Comparison of ENCODE assay signal across 3 cellular contexts in genomic region chr2:216819055-216819454, GRCh38.
A peak's percentile ranks its signal among the peaks of the same experiment; 100 is the strongest.
TF ChIP-seq lines count a peak whose summit lies in the region.

No MANE protein-coding gene starts in this region.

TF ChIP-seq in liver, 16 proteins besides CTCF, POLR2A, EP300 and RAD21:
- TF ChIP-seq HNF4A (conservative IDR thresholded peaks at IDR 0.05) (peak; percentile 71 to 78), REST (IDR thresholded peaks at IDR 0.05) (no peak), EGR1 (IDR thresholded peaks at IDR 0.05; ENCODE audit: low read depth in 2 of 2) (no peak), JUND (IDR thresholded peaks at IDR 0.05) (no peak), FOXA1 (IDR thresholded peaks at IDR 0.05) (no peak), YY1 (IDR thresholded peaks at IDR 0.05) (peak; percentile 41), SP1 (IDR thresholded peaks at IDR 0.05) (peak; percentile 62), GABPA (IDR thresholded peaks at IDR 0.05 in 1 of 2, conservative IDR thresholded peaks at IDR 0.05 in 1 of 2) (no peak), RXRA (IDR thresholded peaks at IDR 0.05) (peak; percentile 25 to 72), FOXA2 (IDR thresholded peaks at IDR 0.05) (peak; percentile 18)
- TF ChIP-seq, protein P1, sequence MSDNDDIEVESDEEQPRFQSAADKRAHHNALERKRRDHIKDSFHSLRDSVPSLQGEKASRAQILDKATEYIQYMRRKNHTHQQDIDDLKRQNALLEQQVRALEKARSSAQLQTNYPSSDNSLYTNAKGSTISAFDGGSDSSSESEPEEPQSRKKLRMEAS (IDR thresholded peaks at IDR 0.05): peak; percentile 52

TF ChIP-seq in HepG2, 621 proteins besides CTCF, POLR2A, EP300 and RAD21:
- TF ChIP-seq SIN3A (IDR thresholded peaks at IDR 0.05; ENCODE audit: borderline replicate concordance, low read depth, low read length) (no peak), ZNF816 (CRISPR knock-in tag; IDR thresholded peaks at IDR 0.05; ENCODE audit: borderline replicate concordance) (no peak), ZNF329 (CRISPR knock-in tag; IDR thresholded peaks at IDR 0.05; ENCODE audit: low read depth) (no peak), HOXA9 (CRISPR knock-in tag; IDR thresholded peaks at IDR 0.05; ENCODE audit: borderline replicate concordance) (no peak), ZNF296 (CRISPR knock-in tag; conservative IDR thresholded peaks at IDR 0.05) (no peak), ZNF781 (CRISPR knock-in tag; IDR thresholded peaks at IDR 0.05; ENCODE audit: borderline replicate concordance, not compliant biosample characterization) (no peak), PTBP1 (IDR thresholded peaks at IDR 0.05; ENCODE audit: low read depth, low read length, poor library complexity, severe bottlenecking) (no peak), SMC3 (IDR thresholded peaks at IDR 0.05; ENCODE audit: low read length) (no peak), SNAI1 (CRISPR knock-in tag; IDR thresholded peaks at IDR 0.05; ENCODE audit: borderline replicate concordance) (no peak), MTA1 (CRISPR knock-in tag; IDR thresholded peaks at IDR 0.05; ENCODE audit: borderline replicate concordance) (no peak), ISX (CRISPR knock-in tag; conservative IDR thresholded peaks at IDR 0.05) (no peak), CBX5 (CRISPR knock-in tag; IDR thresholded peaks at IDR 0.05; ENCODE audit: borderline replicate concordance) (no peak), PITX1 (CRISPR knock-in tag; IDR thresholded peaks at IDR 0.05) (no peak), MEIS2 (CRISPR knock-in tag; IDR thresholded peaks at IDR 0.05) (no peak), TBP (CRISPR knock-in tag; IDR thresholded peaks at IDR 0.05) (no peak)
- TF ChIP-seq, protein P2, sequence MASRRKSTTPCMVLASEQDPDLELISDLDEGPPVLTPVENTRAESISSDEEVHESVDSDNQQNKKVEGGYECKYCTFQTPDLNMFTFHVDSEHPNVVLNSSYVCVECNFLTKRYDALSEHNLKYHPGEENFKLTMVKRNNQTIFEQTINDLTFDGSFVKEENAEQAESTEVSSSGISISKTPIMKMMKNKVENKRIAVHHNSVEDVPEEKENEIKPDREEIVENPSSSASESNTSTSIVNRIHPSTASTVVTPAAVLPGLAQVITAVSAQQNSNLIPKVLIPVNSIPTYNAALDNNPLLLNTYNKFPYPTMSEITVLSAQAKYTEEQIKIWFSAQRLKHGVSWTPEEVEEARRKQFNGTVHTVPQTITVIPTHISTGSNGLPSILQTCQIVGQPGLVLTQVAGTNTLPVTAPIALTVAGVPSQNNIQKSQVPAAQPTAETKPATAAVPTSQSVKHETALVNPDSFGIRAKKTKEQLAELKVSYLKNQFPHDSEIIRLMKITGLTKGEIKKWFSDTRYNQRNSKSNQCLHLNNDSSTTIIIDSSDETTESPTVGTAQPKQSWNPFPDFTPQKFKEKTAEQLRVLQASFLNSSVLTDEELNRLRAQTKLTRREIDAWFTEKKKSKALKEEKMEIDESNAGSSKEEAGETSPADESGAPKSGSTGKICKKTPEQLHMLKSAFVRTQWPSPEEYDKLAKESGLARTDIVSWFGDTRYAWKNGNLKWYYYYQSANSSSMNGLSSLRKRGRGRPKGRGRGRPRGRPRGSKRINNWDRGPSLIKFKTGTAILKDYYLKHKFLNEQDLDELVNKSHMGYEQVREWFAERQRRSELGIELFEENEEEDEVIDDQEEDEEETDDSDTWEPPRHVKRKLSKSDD (CRISPR knock-in tag; IDR thresholded peaks at IDR 0.05; ENCODE audit: low read depth): no peak
- TF ChIP-seq, protein P3, sequence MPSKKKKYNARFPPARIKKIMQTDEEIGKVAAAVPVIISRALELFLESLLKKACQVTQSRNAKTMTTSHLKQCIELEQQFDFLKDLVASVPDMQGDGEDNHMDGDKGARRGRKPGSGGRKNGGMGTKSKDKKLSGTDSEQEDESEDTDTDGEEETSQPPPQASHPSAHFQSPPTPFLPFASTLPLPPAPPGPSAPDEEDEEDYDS (CRISPR knock-in tag; IDR thresholded peaks at IDR 0.05): no peak
- TF ChIP-seq, protein P4, sequence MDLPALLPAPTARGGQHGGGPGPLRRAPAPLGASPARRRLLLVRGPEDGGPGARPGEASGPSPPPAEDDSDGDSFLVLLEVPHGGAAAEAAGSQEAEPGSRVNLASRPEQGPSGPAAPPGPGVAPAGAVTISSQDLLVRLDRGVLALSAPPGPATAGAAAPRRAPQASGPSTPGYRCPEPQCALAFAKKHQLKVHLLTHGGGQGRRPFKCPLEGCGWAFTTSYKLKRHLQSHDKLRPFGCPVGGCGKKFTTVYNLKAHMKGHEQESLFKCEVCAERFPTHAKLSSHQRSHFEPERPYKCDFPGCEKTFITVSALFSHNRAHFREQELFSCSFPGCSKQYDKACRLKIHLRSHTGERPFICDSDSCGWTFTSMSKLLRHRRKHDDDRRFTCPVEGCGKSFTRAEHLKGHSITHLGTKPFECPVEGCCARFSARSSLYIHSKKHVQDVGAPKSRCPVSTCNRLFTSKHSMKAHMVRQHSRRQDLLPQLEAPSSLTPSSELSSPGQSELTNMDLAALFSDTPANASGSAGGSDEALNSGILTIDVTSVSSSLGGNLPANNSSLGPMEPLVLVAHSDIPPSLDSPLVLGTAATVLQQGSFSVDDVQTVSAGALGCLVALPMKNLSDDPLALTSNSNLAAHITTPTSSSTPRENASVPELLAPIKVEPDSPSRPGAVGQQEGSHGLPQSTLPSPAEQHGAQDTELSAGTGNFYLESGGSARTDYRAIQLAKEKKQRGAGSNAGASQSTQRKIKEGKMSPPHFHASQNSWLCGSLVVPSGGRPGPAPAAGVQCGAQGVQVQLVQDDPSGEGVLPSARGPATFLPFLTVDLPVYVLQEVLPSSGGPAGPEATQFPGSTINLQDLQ (CRISPR knock-in tag; IDR thresholded peaks at IDR 0.05): no peak
- TF ChIP-seq, protein P5, sequence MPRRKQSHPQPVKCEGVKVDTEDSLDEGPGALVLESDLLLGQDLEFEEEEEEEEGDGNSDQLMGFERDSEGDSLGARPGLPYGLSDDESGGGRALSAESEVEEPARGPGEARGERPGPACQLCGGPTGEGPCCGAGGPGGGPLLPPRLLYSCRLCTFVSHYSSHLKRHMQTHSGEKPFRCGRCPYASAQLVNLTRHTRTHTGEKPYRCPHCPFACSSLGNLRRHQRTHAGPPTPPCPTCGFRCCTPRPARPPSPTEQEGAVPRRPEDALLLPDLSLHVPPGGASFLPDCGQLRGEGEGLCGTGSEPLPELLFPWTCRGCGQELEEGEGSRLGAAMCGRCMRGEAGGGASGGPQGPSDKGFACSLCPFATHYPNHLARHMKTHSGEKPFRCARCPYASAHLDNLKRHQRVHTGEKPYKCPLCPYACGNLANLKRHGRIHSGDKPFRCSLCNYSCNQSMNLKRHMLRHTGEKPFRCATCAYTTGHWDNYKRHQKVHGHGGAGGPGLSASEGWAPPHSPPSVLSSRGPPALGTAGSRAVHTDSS (CRISPR knock-in tag; conservative IDR thresholded peaks at IDR 0.05): no peak

TF ChIP-seq in K562, 482 proteins besides CTCF, POLR2A, EP300 and RAD21:
- TF ChIP-seq DMBX1 (CRISPR knock-in tag; IDR thresholded peaks at IDR 0.05; ENCODE audit: borderline replicate concordance): no peak
- no peak for TF ChIP-seq MAFF (IDR thresholded peaks at IDR 0.05; ENCODE audit: low read length)
- no peak for TF ChIP-seq MYNN (IDR thresholded peaks at IDR 0.05)
- TF ChIP-seq MYNN (CRISPR knock-in tag; IDR thresholded peaks at IDR 0.05): no peak
- TF ChIP-seq MTF1 (CRISPR knock-in tag; IDR thresholded peaks at IDR 0.05; ENCODE audit: borderline replicate concordance): no peak
- TF ChIP-seq, protein P6, sequence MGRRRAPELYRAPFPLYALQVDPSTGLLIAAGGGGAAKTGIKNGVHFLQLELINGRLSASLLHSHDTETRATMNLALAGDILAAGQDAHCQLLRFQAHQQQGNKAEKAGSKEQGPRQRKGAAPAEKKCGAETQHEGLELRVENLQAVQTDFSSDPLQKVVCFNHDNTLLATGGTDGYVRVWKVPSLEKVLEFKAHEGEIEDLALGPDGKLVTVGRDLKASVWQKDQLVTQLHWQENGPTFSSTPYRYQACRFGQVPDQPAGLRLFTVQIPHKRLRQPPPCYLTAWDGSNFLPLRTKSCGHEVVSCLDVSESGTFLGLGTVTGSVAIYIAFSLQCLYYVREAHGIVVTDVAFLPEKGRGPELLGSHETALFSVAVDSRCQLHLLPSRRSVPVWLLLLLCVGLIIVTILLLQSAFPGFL (CRISPR knock-in tag; IDR thresholded peaks at IDR 0.05): no peak
- TF ChIP-seq MTA3 (IDR thresholded peaks at IDR 0.05; ENCODE audit: borderline replicate concordance): no peak
- TF ChIP-seq DDX20 (tag; IDR thresholded peaks at IDR 0.05; ENCODE audit: low read depth): no peak
TF ChIP-seq in K562: peak in this region for 0.
